ENCODE assay signal across 14 cellular contexts in genomic region chr7:55109384-55110167, GRCh38.
DNase-seq lines count a peak whose midpoint lies in the region; ATAC-seq and TF ChIP-seq lines count a peak whose summit lies in the region.
"Had no signal": no experiment of that assay in that cellular context is flagged by ENCODE, and none has a peak within 500 bp of the region (broad histone marks: within the 10 kb centered on the region; RNA-seq: fewer than 3 reads in every experiment).

No MANE protein-coding gene starts in this region.

- no peak overlapping the region for H3K4me3 Mint-ChIP-seq in neural crest cell

- H3K4me3 ChIP-seq in NT2/D1 (ENCODE audit: insufficient read length, low read depth) (no peak overlapping the region), epithelial cell of esophagus (ENCODE audit: low read length) (peak overlapping the region; percentile 29)
- H3K4me3 ChIP-seq: testis had no signal

- H3K27me3 Mint-ChIP-seq in neural crest cell (ENCODE audit: low read depth): no peaks in the 10 kb centered on the region
- H3K27me3 Mint-ChIP-seq: progenitor cell of endocrine pancreas had no signal

- peak; percentile 60 for DNase-seq in NT2/D1 (ENCODE audit: low read depth, low spot score)
- DNase-seq in epithelial cell of esophagus (ENCODE audit: low read depth): peak; percentile 98
- DNase-seq in neural crest cell (ENCODE audit: low read depth, low spot score): no peak
- DNase-seq in pons (ENCODE audit: low spot score): no peak
- DNase-seq in COLO829 (ENCODE audit: low spot score): no peak
- no peak for DNase-seq in NOMO-1 treated with dmso at 0.1 percent for 144 hours (lab: John Stamatoyannopoulos, UW; ENCODE audit: unreplicated experiment)
- DNase-seq: activated effector memory CD4-positive, alpha-beta T cell treated with Interleukin-2 at 50 U/mL for 16 hours; foreskin fibroblast; left ventricle myocardium superior; NK-92 treated with Interleukin-12 subunit alpha and Interleukin-12 subunit beta, amount 100 ng/mL, for 24 hours; testis had no signal

- peak overlapping the region; percentile 10 for H3K27ac Mint-ChIP-seq in neural crest cell (ENCODE audit: unreplicated experiment)
- H3K27ac Mint-ChIP-seq: progenitor cell of endocrine pancreas had no signal

- H3K9me3 ChIP-seq in NT2/D1 (ENCODE audit: insufficient read depth, low read length): no peaks in the 10 kb centered on the region
- H3K9me3 ChIP-seq: testis had no signal

- TF ChIP-seq CTCF in C4-2B (conservative IDR thresholded peaks at IDR 0.05) (no peak), epithelial cell of esophagus (IDR thresholded peaks at IDR 0.05; ENCODE audit: insufficient read depth, low read depth, low read length, missing control alignments) (no peak), neural crest cell (conservative IDR thresholded peaks at IDR 0.05) (no peak)

- peak overlapping the region; percentile 73 for H3K27ac ChIP-seq in C4-2B

- no peaks in the 10 kb centered on the region for H3K36me3 ChIP-seq in NT2/D1 (ENCODE audit: insufficient read depth, insufficient read length, low read length)

- no peaks in the 10 kb centered on the region for H3K27me3 ChIP-seq in NT2/D1 (ENCODE audit: insufficient read depth, insufficient read length)
- H3K27me3 ChIP-seq: testis had no signal

- peaks cover 11% of the 10 kb centered on the region for H3K4me1 Mint-ChIP-seq in neural crest cell

- H3K9ac ChIP-seq in NT2/D1 (ENCODE audit: insufficient read length, low read depth): peak overlapping the region; percentile 23

- ATAC-seq in GM19463 (IDR thresholded peaks at IDR 0.05; ENCODE audit: unreplicated experiment): no peak

- peaks cover 4% of the 10 kb centered on the region for H3K4me1 ChIP-seq in NT2/D1 (ENCODE audit: insufficient read depth, insufficient read length)

- H3K36me3 Mint-ChIP-seq in neural crest cell (ENCODE audit: low read depth): no peaks in the 10 kb centered on the region

- H3K9me3 Mint-ChIP-seq in neural crest cell: no peaks in the 10 kb centered on the region

Comparison
In these comparisons a context has a peak if more than half of its experiments do, and no peak if none do; other contexts are left out.
1. DNase-seq: peak in NT2/D1 (single experiment) and epithelial cell of esophagus (single experiment); none in neural crest cell (single experiment), pons (single experiment), COLO829 (single experiment) and NOMO-1 treated with dmso at 0.1 percent for 144 hours (single experiment).